ENCODE assay signal across 9 cellular contexts in genomic region chrX:13647709-13648212, GRCh38. TPM values are rescaled to one million over a fixed set of nuclear protein-coding genes. Genes with fewer than 3 reads are reported as not detected.
DNase-seq lines count a peak whose midpoint lies in the region; ATAC-seq, FAIRE-seq and TF ChIP-seq lines count a peak whose summit lies in the region.
"Had no signal": no experiment of that assay in that cellular context is flagged by ENCODE, and none has a peak within 500 bp of the region (broad histone marks: within the 10 kb centered on the region; RNA-seq: fewer than 3 reads in every experiment).

No MANE protein-coding gene starts in this region.

- H3K79me2 ChIP-seq in osteoblast (ENCODE audit: insufficient read depth, low read length), result no peaks in the 10 kb centered on the region

- peak overlapping the region; percentile 19 for H3K4me3 Mint-ChIP-seq in Calu3 (ENCODE audit: low read depth, unreplicated experiment)

- no peak overlapping the region for H3K4me2 ChIP-seq in osteoblast (ENCODE audit: insufficient read depth, low read length)

- BruUV-seq in Calu3 (replicated peaks; lab: Mats Ljungman, UMichigan), result no TSS peak

- H3K27ac ChIP-seq in cardiac muscle cell, result peak overlapping the region; percentile 11
- H3K27ac ChIP-seq in osteoblast (ENCODE audit: low read depth, low read length), result no peak overlapping the region
- H3K27ac ChIP-seq: ascending aorta had no signal

- H3K9me3 ChIP-seq in cardiac muscle cell (ENCODE audit: low read depth) (no peaks in the 10 kb centered on the region), osteoblast (ENCODE audit: low read depth, low read length) (no peaks in the 10 kb centered on the region)
- H3K9me3 ChIP-seq: ascending aorta had no signal

- no peaks in the 10 kb centered on the region for H3K27me3 ChIP-seq in cardiac muscle cell
- H3K27me3 ChIP-seq in osteoblast (ENCODE audit: insufficient read depth, low read length), result peaks cover 11% of the 10 kb centered on the region
- H3K27me3 ChIP-seq: ascending aorta had no signal

- peak overlapping the region; percentile 64 for H3K27ac Mint-ChIP-seq in Calu3 (ENCODE audit: unreplicated experiment)

- no peak for FAIRE-seq in H54 (lab: Jason Lieb, UNC)

- no peak for ATAC-seq in GM21717 (IDR thresholded peaks at IDR 0.05; ENCODE audit: unreplicated experiment)

- peaks cover 35% of the 10 kb centered on the region for H3K4me1 Mint-ChIP-seq in Calu3 (ENCODE audit: low read depth, unreplicated experiment)

- no peak overlapping the region for H2AFZ ChIP-seq in osteoblast (ENCODE audit: low read length)

- no peak for TF ChIP-seq CTCF in Calu3 (IDR thresholded peaks at IDR 0.05; ENCODE audit: unreplicated experiment)
- TF ChIP-seq CTCF in cardiac muscle cell (IDR thresholded peaks at IDR 0.05; ENCODE audit: low read depth, low read length), result no peak
- TF ChIP-seq CTCF in osteoblast (IDR thresholded peaks at IDR 0.05; ENCODE audit: extremely low read depth, low read depth, low read length), result no peak

- H3K36me3 Mint-ChIP-seq in Calu3 (ENCODE audit: insufficient read depth, unreplicated experiment), result peaks cover 5% of the 10 kb centered on the region

- H3K4me3 ChIP-seq in cardiac muscle cell (no peak overlapping the region), osteoblast (ENCODE audit: insufficient read depth, low read length) (no peak overlapping the region)
- H3K4me3 ChIP-seq: ascending aorta had no signal

- H4K20me1 ChIP-seq in osteoblast (ENCODE audit: insufficient read depth, low read length), result no peaks in the 10 kb centered on the region

- H3K9me3 Mint-ChIP-seq in Calu3 (ENCODE audit: low read depth, unreplicated experiment), result no peaks in the 10 kb centered on the region

- CTCF ChIA-PET in Calu3 (lab: Charles Lee), result no interaction called here

- TF ChIP-seq POLR2A in H54 (IDR thresholded peaks at IDR 0.05; ENCODE audit: low read depth, low read length), result no peak

- intact Hi-C loops in Calu3 (cut with micrococcal nuclease; ENCODE audit: unreplicated experiment), result loop anchor here (5.0 to 10.0 kb wide), 2 partner anchors 125 to 703 kb away; no protein-coding TSS in a partner anchor

- H3K36me3 ChIP-seq in cardiac muscle cell, result no peaks in the 10 kb centered on the region
- H3K36me3 ChIP-seq in osteoblast (ENCODE audit: insufficient read depth, low read length), result no peaks in the 10 kb centered on the region
- H3K36me3 ChIP-seq: ascending aorta had no signal

- H3K27me3 Mint-ChIP-seq in Calu3 (ENCODE audit: unreplicated experiment), result no peaks in the 10 kb centered on the region

- DNase-seq in Calu3 (peak; percentile 61), NCI-H774 (lab: John Stamatoyannopoulos, UW) (peak; percentile 40), cardiac muscle cell (ENCODE audit: low read depth in 1 of 2, low spot score in 1 of 2) (peak; percentile 51 to 74), osteoblast (ENCODE audit: insufficient read length, low spot score, missing footprints) (no peak), H54 (ENCODE audit: insufficient read length, low spot score) (no peak)
- DNase-seq in activated CD8-positive, alpha-beta memory T cell treated with anti-CD3 and anti-CD28 coated beads, Interleukin-2, amount 50 U/mL, for 48 hours, result peak; percentile 71
- peak; percentile 43 to 69 for DNase-seq in stimulated activated CD4-positive, alpha-beta T cell treated with anti-CD3 and anti-CD28 coated beads, Interleukin-4, amount 100 ng/mL, for 4 hours

- H3K4me1 ChIP-seq in cardiac muscle cell (ENCODE audit: low read depth), result no peaks in the 10 kb centered on the region
- peaks cover 10% of the 10 kb centered on the region for H3K4me1 ChIP-seq in osteoblast (ENCODE audit: insufficient read depth, low read length)
- H3K4me1 ChIP-seq: ascending aorta had no signal

RNA-seq across cellular contexts. Expression of gene TCEANC, which starts 5.2 kb away (rescaled TPM):
- total RNA-seq in Calu3 (2022), result 1.7 and 2.1 TPM in 2 replicates
- 2.9 and 6.9 TPM in 2 replicates for total RNA-seq in cardiac muscle cell
- polyA plus RNA-seq in cardiac muscle cell, result 3.5 and 4.7 TPM in 2 replicates
- total RNA-seq in osteoblast, result 6.2 and 6.5 TPM in 2 replicates

RNA-seq across cellular contexts. Expression of gene RAB9A, which starts 41.2 kb away (rescaled TPM):
- total RNA-seq in Calu3 (2022), result 41.4 and 42.4 TPM in 2 replicates
- 33.7 and 34.8 TPM in 2 replicates for total RNA-seq in cardiac muscle cell
- 36.3 and 56.6 TPM in 2 replicates for polyA plus RNA-seq in cardiac muscle cell
- total RNA-seq in osteoblast, result 58.9 and 63.0 TPM in 2 replicates

Comparison
In these comparisons a context has a peak if more than half of its experiments do, and no peak if none do; other contexts are left out.
1. DNase-seq: peak in Calu3 (single experiment), NCI-H774 (single experiment), activated CD8-positive, alpha-beta memory T cell treated with anti-CD3 and anti-CD28 coated beads, Interleukin-2, amount 50 U/mL, for 48 hours (single experiment), cardiac muscle cell (2 of 2) and stimulated activated CD4-positive, alpha-beta T cell treated with anti-CD3 and anti-CD28 coated beads, Interleukin-4, amount 100 ng/mL, for 4 hours (2 of 2); none in osteoblast (single experiment) and H54 (single experiment).